In genomic region chr19:42313096-42313839, GRCh38 we compare ENCODE assay signal across 9 cellular contexts. TPM values are rescaled to one million over a fixed set of nuclear protein-coding genes. Genes with fewer than 3 reads are reported as not detected.
DNase-seq lines count a peak whose midpoint lies in the region; ATAC-seq and TF ChIP-seq lines count a peak whose summit lies in the region.
"Had no signal": no experiment of that assay in that cellular context is flagged by ENCODE, and none has a peak within 500 bp of the region (broad histone marks: within the 10 kb centered on the region; RNA-seq: fewer than 3 reads in every experiment).

Gene TMEM145 (plus strand): TSS chr19:42313309. CDS start chr19:42313377, 68 bp downstream.

- peaks cover 7% of the 10 kb centered on the region for H3K4me1 Mint-ChIP-seq in mesothelial cell of epicardium

- peaks cover 0 to 30% (median 18%) of the 10 kb centered on the region in 4 donors for H3K4me1 ChIP-seq in tibial nerve

- no peaks in the 10 kb centered on the region for H3K36me3 Mint-ChIP-seq in mesothelial cell of epicardium

- TF ChIP-seq EP300 in tibial nerve (IDR thresholded peaks at IDR 0.05) = no peak

- DNase-seq in activated CD8-positive, alpha-beta memory T cell treated with anti-CD3 and anti-CD28 coated beads for 24 hours = peak; percentile 71
- DNase-seq in activated CD8-positive, alpha-beta memory T cell treated with anti-CD3 and anti-CD28 coated beads, Interleukin-2, amount 50 U/mL, for 4 hours = no peak
- peak; percentile 9 for DNase-seq in NCI-H128 (lab: John Stamatoyannopoulos, UW; ENCODE audit: unreplicated experiment)
- peak; percentile 40 to 52 for DNase-seq in activated CD4-positive, alpha-beta T cell treated with anti-CD3 and anti-CD28 coated beads, Interleukin-2, amount 50 U/mL, for 48 hours
- peak; percentile 59 for DNase-seq in epithelial cell of esophagus (ENCODE audit: low read depth)
- DNase-seq in mesothelial cell of epicardium (ENCODE audit: low spot score in 2 of 2, unreplicated experiment in 2 of 2) = peak in 1 of 2 experiments; percentile 62
- no peak for DNase-seq in tibial nerve (ENCODE audit: low spot score in 2 of 2)

- peaks cover 0 to 45% of the 10 kb centered on the region in 2 donors for H3K27me3 ChIP-seq in tibial nerve

- 1 to 2% methylated on average over 32 to 38 of the region's 67 CpGs for WGBS in tibial nerve, 2 donors

- H3K4me3 ChIP-seq in epithelial cell of esophagus (ENCODE audit: low read length) = peak within 1 kb of the TSS; percentile 8
- peak within 1 kb of the TSS; percentile 15 to 46 (median 32) for H3K4me3 ChIP-seq in tibial nerve

- H3K9me3 Mint-ChIP-seq in mesothelial cell of epicardium = no peaks in the 10 kb centered on the region

- H3K27me3 Mint-ChIP-seq in mesothelial cell of epicardium (ENCODE audit: low read depth) = peaks cover 57% of the 10 kb centered on the region

- H3K27ac Mint-ChIP-seq in mesothelial cell of epicardium = no peak within 1 kb of the TSS

- H3K36me3 ChIP-seq in tibial nerve = no peaks in the 10 kb centered on the region

- H3K27ac ChIP-seq in tibial nerve = no peak within 1 kb of the TSS

- TF ChIP-seq POLR2A in tibial nerve (IDR thresholded peaks at IDR 0.05) = no peak

- peak within 1 kb of the TSS; percentile 63 for H3K4me3 Mint-ChIP-seq in mesothelial cell of epicardium

- no peaks in the 10 kb centered on the region for H3K9me3 ChIP-seq in tibial nerve

- TF ChIP-seq CTCF in epithelial cell of esophagus (IDR thresholded peaks at IDR 0.05; ENCODE audit: insufficient read depth, low read depth, low read length, missing control alignments) = no peak
- no peak for TF ChIP-seq CTCF in mesothelial cell of epicardium (IDR thresholded peaks at IDR 0.05; ENCODE audit: unreplicated experiment)
- TF ChIP-seq CTCF in tibial nerve (IDR thresholded peaks at IDR 0.05) = peak in 1 of 5 experiments; percentile 19

- no peak for ATAC-seq in GM18873 (IDR thresholded peaks at IDR 0.05; ENCODE audit: low FRiP score, unreplicated experiment)

RNA-seq across cellular contexts. Expression of gene TMEM145, which starts in this region (rescaled TPM):
- total RNA-seq in mesothelial cell of epicardium (0.25 to 0.92 TPM (median 0.42 TPM) in 3 replicates), tibial nerve (under 1 TPM in 1 of 4 donors, not detected in 3; 0.20 TPM)
- total RNA-seq: mononuclear cell had no signal

Comparison
In these comparisons a context has a peak if more than half of its experiments do, and no peak if none do; other contexts are left out.
1. DNase-seq: peak in activated CD8-positive, alpha-beta memory T cell treated with anti-CD3 and anti-CD28 coated beads for 24 hours (single experiment), NCI-H128 (single experiment), activated CD4-positive, alpha-beta T cell treated with anti-CD3 and anti-CD28 coated beads, Interleukin-2, amount 50 U/mL, for 48 hours (2 of 2) and epithelial cell of esophagus (single experiment); none in activated CD8-positive, alpha-beta memory T cell treated with anti-CD3 and anti-CD28 coated beads, Interleukin-2, amount 50 U/mL, for 4 hours (single experiment) and tibial nerve (0 of 2).